Comparison of ENCODE assay signal across 13 cellular contexts in genomic region chr3:160446522-160447056, GRCh38. TPM values are rescaled to one million over a fixed set of nuclear protein-coding genes. Genes with fewer than 3 reads are reported as not detected.
DNase-seq lines count a peak whose midpoint lies in the region; ATAC-seq, FAIRE-seq and TF ChIP-seq lines count a peak whose summit lies in the region.
"Had no signal": no experiment of that assay in that cellular context is flagged by ENCODE, and none has a peak within 500 bp of the region (broad histone marks: within the 10 kb centered on the region; RNA-seq: fewer than 3 reads in every experiment).

No MANE protein-coding gene starts in this region.

- peak overlapping the region in 7 of 11 experiments; percentile 13 to 36 (median 18); a peak in 6 of 22 replicates for H3K4me2 ChIP-seq in BLaER1 treated with 17β-estradiol and CSF1 and Interleukin-3, amounts not matched to agents 10 nM and 100 nM

- H3K27me3 ChIP-seq in BLaER1 treated with 17β-estradiol and CSF1 and Interleukin-3, amounts not matched to agents 10 nM and 100 nM, result no peaks in the 10 kb centered on the region
- H3K27me3 ChIP-seq in HUES48 (ENCODE audit: control insufficient read depth, insufficient read depth, low read length) (no peaks in the 10 kb centered on the region), stomach (peaks cover 0 to 12% (median 11%) of the 10 kb centered on the region in 3 donors)
- H3K27me3 ChIP-seq: cardiac muscle cell had no signal

- no peak overlapping the region for H3K27ac ChIP-seq in BLaER1 treated with 17β-estradiol and CSF1 and Interleukin-3, amounts not matched to agents 10 nM and 100 nM
- H3K27ac ChIP-seq in HUES48 (ENCODE audit: low read depth, low read length), result no peak overlapping the region
- H3K27ac ChIP-seq in stomach, result no peak overlapping the region
- H3K27ac ChIP-seq: cardiac muscle cell had no signal

- peaks cover 73% of the 10 kb centered on the region for H3K36me3 Mint-ChIP-seq in activated T-helper 17 cell treated with anti-CD3 and anti-CD28 coated beads, Interleukin-2, amount 50 U/mL, for 72 hours (ENCODE audit: low read depth)
- H3K36me3 Mint-ChIP-seq in neural crest cell (ENCODE audit: low read depth), result peaks cover 37% of the 10 kb centered on the region

- no peak for TF ChIP-seq EP300 in stomach (IDR thresholded peaks at IDR 0.05)

- peaks cover 0 to 24% (median 22%) of the 10 kb centered on the region in 11 experiments; a peak in 16 of 22 replicates for H3K9me3 ChIP-seq in BLaER1 treated with 17β-estradiol and CSF1 and Interleukin-3, amounts not matched to agents 10 nM and 100 nM (replicated peaks in 1 of 11)
- no peaks in the 10 kb centered on the region for H3K9me3 ChIP-seq in HUES48 (ENCODE audit: control insufficient read depth, insufficient read depth, low read length)
- H3K9me3 ChIP-seq in stomach, result peaks cover 0 to 5% (median 0%) of the 10 kb centered on the region in 4 donors

- H3K27me3 Mint-ChIP-seq in activated T-helper 17 cell treated with anti-CD3 and anti-CD28 coated beads, Interleukin-2, amount 50 U/mL, for 72 hours, result no peaks in the 10 kb centered on the region
- H3K27me3 Mint-ChIP-seq in neural crest cell (ENCODE audit: low read depth), result no peaks in the 10 kb centered on the region
- H3K27me3 Mint-ChIP-seq: activated naive CD8-positive, alpha-beta T cell treated with anti-CD3 and anti-CD28 coated beads for 36 hours had no signal

- peaks cover 0 to 9% (median 0%) of the 10 kb centered on the region in 11 experiments; a peak in 4 of 22 replicates for H4K20me1 ChIP-seq in BLaER1 treated with 17β-estradiol and CSF1 and Interleukin-3, amounts not matched to agents 10 nM and 100 nM

- TF ChIP-seq POLR2A in stomach (IDR thresholded peaks at IDR 0.05) (no peak), GM12892 (IDR thresholded peaks at IDR 0.05; ENCODE audit: low read depth, low read length) (no peak)

- H3K4me3 ChIP-seq in BLaER1 treated with 17β-estradiol and CSF1 and Interleukin-3, amounts not matched to agents 10 nM and 100 nM, result no peak overlapping the region
- H3K4me3 ChIP-seq in HUES48 (ENCODE audit: low read depth, low read length), result peak overlapping the region; percentile 98; the same call in 1 of the 2 replicates
- no peak overlapping the region for H3K4me3 ChIP-seq in stomach

- H3K9ac ChIP-seq in BLaER1 treated with 17β-estradiol and CSF1 and Interleukin-3, amounts not matched to agents 10 nM and 100 nM, result no peak overlapping the region
- no peak overlapping the region for H3K9ac ChIP-seq in HUES48 (ENCODE audit: low read depth, low read length)

- H3K9me3 Mint-ChIP-seq in activated T-helper 17 cell treated with anti-CD3 and anti-CD28 coated beads, Interleukin-2, amount 50 U/mL, for 72 hours, result no peaks in the 10 kb centered on the region
- no peaks in the 10 kb centered on the region for H3K9me3 Mint-ChIP-seq in neural crest cell

- TF ChIP-seq CTCF in neural crest cell (conservative IDR thresholded peaks at IDR 0.05) (no peak), stomach (IDR thresholded peaks at IDR 0.05) (no peak)

- peaks cover 0 to 61% (median 41%) of the 10 kb centered on the region in 11 experiments; a peak in 19 of 22 replicates for H3K36me3 ChIP-seq in BLaER1 treated with 17β-estradiol and CSF1 and Interleukin-3, amounts not matched to agents 10 nM and 100 nM
- H3K36me3 ChIP-seq in HUES48 (ENCODE audit: control insufficient read depth, insufficient read depth, low read length), result peaks cover 53% of the 10 kb centered on the region
- no peaks in the 10 kb centered on the region for H3K36me3 ChIP-seq in stomach
- H3K36me3 ChIP-seq: cardiac muscle cell had no signal

- 91 to 96% (median 95%) methylated on average over 13 of the region's 13 CpGs for whole genome bisulfite sequencing in stomach, 5 donors

- no peak for DNase-seq in neural crest cell (ENCODE audit: low read depth, low spot score)
- DNase-seq in stomach, result no peak
- DNase-seq in SKM-1 treated with dmso at 0.1 percent for 144 hours (lab: John Stamatoyannopoulos, UW; ENCODE audit: unreplicated experiment), result no peak
- DNase-seq in GM12892 (ENCODE audit: insufficient read length), result no peak
- DNase-seq: activated naive CD8-positive, alpha-beta T cell treated with anti-CD3 and anti-CD28 coated beads for 36 hours; left ventricle myocardium superior; NCI-H1436 treated with DMSO at 0.1 percent for 48 hours; NCI-H2227 treated with DMSO at 0.1 percent for 48 hours had no signal

- peaks cover 17% of the 10 kb centered on the region for H3K4me1 Mint-ChIP-seq in activated T-helper 17 cell treated with anti-CD3 and anti-CD28 coated beads, Interleukin-2, amount 50 U/mL, for 72 hours
- peaks cover 40% of the 10 kb centered on the region for H3K4me1 Mint-ChIP-seq in neural crest cell

- intact Hi-C loops in stomach (cut with DNase I; ENCODE audit: low total_unique reads), result no loop called here

- FAIRE-seq in GM12892 (lab: Jason Lieb, UNC), result no peak

- ATAC-seq in activated T-helper 17 cell treated with anti-CD3 and anti-CD28 coated beads, Interleukin-2, amount 50 U/mL, for 72 hours (replicated peaks), result no peak
- no peak for ATAC-seq in HG02571 (IDR thresholded peaks at IDR 0.05; ENCODE audit: unreplicated experiment)
- ATAC-seq: left ventricle myocardium superior had no signal

- H3K4me3 Mint-ChIP-seq in activated T-helper 17 cell treated with anti-CD3 and anti-CD28 coated beads, Interleukin-2, amount 50 U/mL, for 72 hours, result peak overlapping the region; percentile 95
- H3K4me3 Mint-ChIP-seq in neural crest cell, result peak overlapping the region; percentile 70
- H3K4me3 Mint-ChIP-seq: activated naive CD8-positive, alpha-beta T cell treated with anti-CD3 and anti-CD28 coated beads for 36 hours had no signal

- H3K4me1 ChIP-seq in BLaER1 treated with 17β-estradiol and CSF1 and Interleukin-3, amounts not matched to agents 10 nM and 100 nM, result peaks cover 9 to 25% (median 18%) of the 10 kb centered on the region in 10 experiments; a peak in 19 of 20 replicates
- H3K4me1 ChIP-seq in HUES48 (ENCODE audit: control insufficient read depth, insufficient read depth, low read length) (peaks cover 14% of the 10 kb centered on the region), stomach (peaks cover 0 to 38% (median 20%) of the 10 kb centered on the region in 4 donors)

- no peak overlapping the region for H3K27ac Mint-ChIP-seq in activated T-helper 17 cell treated with anti-CD3 and anti-CD28 coated beads, Interleukin-2, amount 50 U/mL, for 72 hours
- no peak overlapping the region for H3K27ac Mint-ChIP-seq in neural crest cell (ENCODE audit: unreplicated experiment)
- H3K27ac Mint-ChIP-seq: activated naive CD8-positive, alpha-beta T cell treated with anti-CD3 and anti-CD28 coated beads for 36 hours had no signal

RNA-seq across cellular contexts. Expression of gene TRIM59, which starts 3.0 kb away (rescaled TPM):
- 10 to 100 TPM; 39.2 to 41.1 TPM for total RNA-seq in activated T-helper 17 cell treated with anti-CD3 and anti-CD28 coated beads, Interleukin-2, amount 50 U/mL, for 72 hours
- total RNA-seq in neural crest cell (39.0 and 47.4 TPM in 2 replicates), stomach (1 to 10 TPM in 3 of 5 donors, under 1 TPM in 1, not detected in 1; 0.29 to 8.6 (median 2.7) TPM)
- 1 to 10 TPM in 1 of 3 donors, under 1 TPM in 2; 0.68 to 3.2 (median 0.76) TPM for polyA plus RNA-seq in stomach
- polyA plus RNA-seq in GM12892 (2012; ENCODE audit: missing spikeins), result 14.1 TPM

RNA-seq across cellular contexts. Expression of gene SMC4, which starts 47.1 kb away (rescaled TPM):
- total RNA-seq in activated T-helper 17 cell treated with anti-CD3 and anti-CD28 coated beads, Interleukin-2, amount 50 U/mL, for 72 hours, result 100 to 1,000 TPM; 182 to 207 TPM
- total RNA-seq in neural crest cell (175 and 180 TPM in 2 replicates), stomach (100 to 1,000 TPM in 3 of 5 donors, 10 to 100 TPM in 2; 19.6 to 122 (median 113) TPM)
- polyA plus RNA-seq in stomach, result 10 to 100 TPM; 12.8 to 52.7 (median 40.6) TPM
- 115 TPM for polyA plus RNA-seq in GM12892 (2012; ENCODE audit: missing spikeins)

RNA-seq across cellular contexts. Expression of gene IFT80, which starts 47.6 kb away (rescaled TPM):
- total RNA-seq in activated T-helper 17 cell treated with anti-CD3 and anti-CD28 coated beads, Interleukin-2, amount 50 U/mL, for 72 hours, result 10 to 100 TPM; 17.3 to 20.0 TPM
- total RNA-seq in neural crest cell, result 38.4 and 45.7 TPM in 2 replicates
- total RNA-seq in stomach, result 10 to 100 TPM in 3 of 5 donors, 1 to 10 TPM in 2; 2.3 to 49.4 (median 10.7) TPM
- polyA plus RNA-seq in stomach, result 10 to 100 TPM in 2 of 3 donors, 1 to 10 TPM in 1; 9.8 to 16.8 (median 11.2) TPM
- polyA plus RNA-seq in GM12892 (2012; ENCODE audit: missing spikeins), result 17.4 TPM
